Comparison of ENCODE assay signal across 26 cellular contexts in genomic region chr7:102230593-102230992, GRCh38. TPM values are rescaled to one million over a fixed set of nuclear protein-coding genes. Genes with fewer than 3 reads are reported as not detected.
DNase-seq lines count a peak whose midpoint lies in the region; ATAC-seq and TF ChIP-seq lines count a peak whose summit lies in the region.
"Had no signal": no experiment of that assay in that cellular context is flagged by ENCODE, and none has a peak within 500 bp of the region (broad histone marks: within the 10 kb centered on the region; RNA-seq: fewer than 3 reads in every experiment).

No MANE protein-coding gene starts in this region.

- no peak overlapping the region for H3K27ac ChIP-seq in brain microvascular endothelial cell
- H3K27ac ChIP-seq: BLaER1 treated with 17β-estradiol and CSF1 and Interleukin-3, amounts not matched to agents 10 nM and 100 nM; foreskin keratinocyte; hepatocyte; HL-60; sigmoid colon; uterus had no signal

- no peaks in the 10 kb centered on the region for H3K9me3 Mint-ChIP-seq in activated naive CD8-positive, alpha-beta T cell treated with anti-CD3 and anti-CD28 coated beads for 36 hours
- no peaks in the 10 kb centered on the region for H3K9me3 Mint-ChIP-seq in activated CD8-positive, alpha-beta T cell treated with anti-CD3 and anti-CD28 coated beads, Interleukin-2, amount 10 ng/mL, durations not matched to agents 7 days and 5 days (ENCODE audit: insufficient read depth)
- H3K9me3 Mint-ChIP-seq: activated naive CD4-positive, alpha-beta T cell treated with anti-CD3 and anti-CD28 coated beads, Interleukin-2, amount 50 U/mL, for 24 hours; activated T-cell treated with anti-CD3 and anti-CD28 coated beads, Interleukin-2, amount 50 U/mL, for 72 hours; GM23338; stimulated activated effector memory CD8-positive, alpha-beta T cell treated with anti-CD3 and anti-CD28 coated beads, Interleukin-12 subunit alpha, Interleukin-12 subunit beta, amount 100 ng/mL, for 72 hours had no signal

- no peak overlapping the region for H3K27ac Mint-ChIP-seq in activated naive CD8-positive, alpha-beta T cell treated with anti-CD3 and anti-CD28 coated beads for 36 hours
- H3K27ac Mint-ChIP-seq in activated CD8-positive, alpha-beta T cell treated with anti-CD3 and anti-CD28 coated beads, Interleukin-2, amount 10 ng/mL, durations not matched to agents 7 days and 5 days: no peak overlapping the region
- H3K27ac Mint-ChIP-seq: activated naive CD4-positive, alpha-beta T cell treated with anti-CD3 and anti-CD28 coated beads, Interleukin-2, amount 50 U/mL, for 24 hours; activated T-cell treated with anti-CD3 and anti-CD28 coated beads, Interleukin-2, amount 50 U/mL, for 72 hours; GM23338; stimulated activated effector memory CD8-positive, alpha-beta T cell treated with anti-CD3 and anti-CD28 coated beads, Interleukin-12 subunit alpha, Interleukin-12 subunit beta, amount 100 ng/mL, for 72 hours had no signal

- no peak for TF ChIP-seq CTCF in brain microvascular endothelial cell (IDR thresholded peaks at IDR 0.05; ENCODE audit: low read depth, low read length, missing control alignments)
- no peak for TF ChIP-seq CTCF in fibroblast of the aortic adventitia (IDR thresholded peaks at IDR 0.05; ENCODE audit: insufficient read depth, low read length)

- H3K36me3 Mint-ChIP-seq in activated naive CD8-positive, alpha-beta T cell treated with anti-CD3 and anti-CD28 coated beads for 36 hours: no peaks in the 10 kb centered on the region
- H3K36me3 Mint-ChIP-seq in activated CD8-positive, alpha-beta T cell treated with anti-CD3 and anti-CD28 coated beads, Interleukin-2, amount 10 ng/mL, durations not matched to agents 7 days and 5 days (ENCODE audit: low read depth): no peaks in the 10 kb centered on the region

- POLR2A ChIA-PET in activated CD8-positive, alpha-beta T cell treated with anti-CD3 and anti-CD28 coated beads, Interleukin-2, amount 10 ng/mL, durations not matched to agents 7 days and 5 days (lab: Charles Lee): no interaction called here

- no peak for ATAC-seq in activated CD8-positive, alpha-beta T cell treated with anti-CD3 and anti-CD28 coated beads, Interleukin-2, amount 10 ng/mL, durations not matched to agents 7 days and 5 days
- ATAC-seq: activated T-cell treated with anti-CD3 and anti-CD28 coated beads, Interleukin-2, amount 50 U/mL, for 72 hours; foreskin keratinocyte; GM23338; stimulated activated effector memory CD8-positive, alpha-beta T cell treated with anti-CD3 and anti-CD28 coated beads, Interleukin-12 subunit alpha, Interleukin-12 subunit beta, amount 100 ng/mL, for 72 hours had no signal

- DNase-seq in AG08396 (ENCODE audit: low spot score) (peak; percentile 53), HT1080 (ENCODE audit: low read depth) (peak; percentile 49), brain microvascular endothelial cell (peak; percentile 13), fibroblast of the aortic adventitia (ENCODE audit: low read depth) (peak; percentile 28), NCI-H2081 (lab: John Stamatoyannopoulos, UW) (no peak), DMS 273 (lab: John Stamatoyannopoulos, UW; ENCODE audit: unreplicated experiment) (no peak)
- no peak for DNase-seq in activated naive CD8-positive, alpha-beta T cell treated with anti-CD3 and anti-CD28 coated beads for 36 hours
- DNase-seq in activated CD8-positive, alpha-beta T cell treated with anti-CD3 and anti-CD28 coated beads, Interleukin-2, amount 10 ng/mL, durations not matched to agents 7 days and 5 days: no peak
- DNase-seq: activated CD4-positive, alpha-beta T cell treated with anti-CD3 and anti-CD28 coated beads for 1 hour; activated T-cell treated with anti-CD3 and anti-CD28 coated beads, Interleukin-2, amount 50 U/mL, for 72 hours; Caco-2; effector memory CD4-positive, alpha-beta T cell; MM.1S; NCI-H1694; NCI-H2227 treated with DMSO at 0.1 percent for 48 hours; NCI-H748 treated with DMSO at 0.1 percent for 48 hours; SHP77 treated with DMSO at 0.1 percent for 48 hours; sigmoid colon; uterus had no signal

- no peak overlapping the region for H3K4me3 ChIP-seq in brain microvascular endothelial cell (ENCODE audit: low read depth, low read length)
- H3K4me3 ChIP-seq in fibroblast of the aortic adventitia (ENCODE audit: low read depth, low read length): no peak overlapping the region
- H3K4me3 ChIP-seq: BLaER1 treated with 17β-estradiol and CSF1 and Interleukin-3, amounts not matched to agents 10 nM and 100 nM; GM23338; hepatocyte; sigmoid colon; uterus had no signal

- no peaks in the 10 kb centered on the region for H3K27me3 Mint-ChIP-seq in activated naive CD8-positive, alpha-beta T cell treated with anti-CD3 and anti-CD28 coated beads for 36 hours
- no peaks in the 10 kb centered on the region for H3K27me3 Mint-ChIP-seq in activated CD8-positive, alpha-beta T cell treated with anti-CD3 and anti-CD28 coated beads, Interleukin-2, amount 10 ng/mL, durations not matched to agents 7 days and 5 days (ENCODE audit: low read depth)
- H3K27me3 Mint-ChIP-seq: activated naive CD4-positive, alpha-beta T cell treated with anti-CD3 and anti-CD28 coated beads, Interleukin-2, amount 50 U/mL, for 24 hours had no signal

- no peaks in the 10 kb centered on the region for H3K4me1 Mint-ChIP-seq in activated naive CD8-positive, alpha-beta T cell treated with anti-CD3 and anti-CD28 coated beads for 36 hours
- H3K4me1 Mint-ChIP-seq in activated CD8-positive, alpha-beta T cell treated with anti-CD3 and anti-CD28 coated beads, Interleukin-2, amount 10 ng/mL, durations not matched to agents 7 days and 5 days (ENCODE audit: low read depth): no peaks in the 10 kb centered on the region
- H3K4me1 Mint-ChIP-seq: activated naive CD4-positive, alpha-beta T cell treated with anti-CD3 and anti-CD28 coated beads, Interleukin-2, amount 50 U/mL, for 24 hours; GM23338; stimulated activated effector memory CD8-positive, alpha-beta T cell treated with anti-CD3 and anti-CD28 coated beads, Interleukin-12 subunit alpha, Interleukin-12 subunit beta, amount 100 ng/mL, for 72 hours had no signal

- CTCF ChIA-PET in activated CD8-positive, alpha-beta T cell treated with anti-CD3 and anti-CD28 coated beads, Interleukin-2, amount 10 ng/mL, durations not matched to agents 7 days and 5 days (lab: Charles Lee): interaction anchor here (0.7 kb wide), 1 partner anchor 687 kb away, joined by 3 read pairs; no protein-coding TSS in a partner anchor

- no peak overlapping the region for H3K4me3 Mint-ChIP-seq in activated naive CD8-positive, alpha-beta T cell treated with anti-CD3 and anti-CD28 coated beads for 36 hours
- H3K4me3 Mint-ChIP-seq in activated CD8-positive, alpha-beta T cell treated with anti-CD3 and anti-CD28 coated beads, Interleukin-2, amount 10 ng/mL, durations not matched to agents 7 days and 5 days: no peak overlapping the region
- H3K4me3 Mint-ChIP-seq: activated naive CD4-positive, alpha-beta T cell treated with anti-CD3 and anti-CD28 coated beads, Interleukin-2, amount 50 U/mL, for 24 hours; activated T-cell treated with anti-CD3 and anti-CD28 coated beads, Interleukin-2, amount 50 U/mL, for 72 hours; GM23338; stimulated activated effector memory CD8-positive, alpha-beta T cell treated with anti-CD3 and anti-CD28 coated beads, Interleukin-12 subunit alpha, Interleukin-12 subunit beta, amount 100 ng/mL, for 72 hours had no signal

- H3K27me3 ChIP-seq in brain microvascular endothelial cell (replicated peaks): no peaks in the 10 kb centered on the region
- H3K27me3 ChIP-seq: BLaER1 treated with 17β-estradiol and CSF1 and Interleukin-3, amounts not matched to agents 10 nM and 100 nM; foreskin keratinocyte; hepatocyte; sigmoid colon; uterus had no signal

- H3K36me3 ChIP-seq in brain microvascular endothelial cell (replicated peaks): peaks cover 6% of the 10 kb centered on the region
- H3K36me3 ChIP-seq: uterus had no signal

- in situ Hi-C loops in brain microvascular endothelial cell (cut with HindIII; ENCODE audit: low pct_ligation_motif_present, low sequenced_read_pairs): no loop called here

RNA-seq across cellular contexts. Expression of gene SH2B2, which starts 56.1 kb away (rescaled TPM):
- total RNA-seq in HT1080 (2014; rRNA removed; shearing (Covaris generic)): 0.90 and 1.2 TPM in 2 replicates
- 2.2 and 2.6 TPM in 2 replicates for polyA plus RNA-seq in HT1080 (2015; cell fraction: cytosol; rRNA removed)
- 0.73 and 2.3 TPM in 2 replicates for polyA plus RNA-seq in HT1080 (2015; cell fraction: nucleus; rRNA removed)
- 2.0 and 4.9 TPM in 2 replicates for total RNA-seq in fibroblast of the aortic adventitia (ENCODE audit: low replicate concordance)
- total RNA-seq in activated naive CD8-positive, alpha-beta T cell treated with anti-CD3 and anti-CD28 coated beads for 36 hours: 1 to 10 TPM; 2.9 to 3.6 TPM
- total RNA-seq in activated CD8-positive, alpha-beta T cell treated with anti-CD3 and anti-CD28 coated beads, Interleukin-2, amount 10 ng/mL, durations not matched to agents 7 days and 5 days: under 1 TPM; 0.16 to 0.52 TPM

Comparison
In these comparisons a context has a peak if more than half of its experiments do, and no peak if none do; other contexts are left out.
1. DNase-seq: peak in AG08396 (single experiment), HT1080 (single experiment), brain microvascular endothelial cell (single experiment) and fibroblast of the aortic adventitia (single experiment); none in activated naive CD8-positive, alpha-beta T cell treated with anti-CD3 and anti-CD28 coated beads for 36 hours (single experiment), NCI-H2081 (0 of 2), activated CD8-positive, alpha-beta T cell treated with anti-CD3 and anti-CD28 coated beads, Interleukin-2, amount 10 ng/mL, durations not matched to agents 7 days and 5 days (single experiment) and DMS 273 (single experiment).